In genomic region chr19:49636230-49636932, GRCh38 we compare ENCODE assay signal across 20 cellular contexts. TPM values are rescaled to one million over a fixed set of nuclear protein-coding genes. Genes with fewer than 3 reads are reported as not detected.
DNase-seq lines count a peak whose midpoint lies in the region; ATAC-seq and TF ChIP-seq lines count a peak whose summit lies in the region.
"Had no signal": no experiment of that assay in that cellular context is flagged by ENCODE, and none has a peak within 500 bp of the region (broad histone marks: within the 10 kb centered on the region; RNA-seq: fewer than 3 reads in every experiment).

No MANE protein-coding gene starts in this region.

- H3K27ac Mint-ChIP-seq in CD8-positive, alpha-beta T cell = peak overlapping the region; percentile 18
- H3K27ac Mint-ChIP-seq in endothelial cell (ENCODE audit: unreplicated experiment) = peak overlapping the region; percentile 48
- peak overlapping the region; percentile 83 for H3K27ac Mint-ChIP-seq in osteocyte (ENCODE audit: unreplicated experiment)
- H3K27ac Mint-ChIP-seq: activated CD8-positive, alpha-beta T cell treated with anti-CD3 and anti-CD28 coated beads for 36 hours; activated T-helper 1 cell treated with anti-CD3 and anti-CD28 coated beads, Interleukin-12 subunit alpha, Interleukin-12 subunit beta, Interleukin-2, Interleukin-4 antibody, amounts not matched to agents 30 ng/mL and 10 ng/mL and 1 ng/mL, durations not matched to agents 14 hours and 24 hours and 36 hours had no signal

- POLR2A ChIA-PET in CD8-positive, alpha-beta T cell (lab: Charles Lee) = no interaction called here

- TF ChIP-seq CTCF in CD8-positive, alpha-beta T cell (IDR thresholded peaks at IDR 0.05) = no peak
- TF ChIP-seq CTCF in endothelial cell (IDR thresholded peaks at IDR 0.05; ENCODE audit: unreplicated experiment) (no peak), osteocyte (IDR thresholded peaks at IDR 0.05) (no peak)

- H3K9me3 Mint-ChIP-seq in CD8-positive, alpha-beta T cell = no peaks in the 10 kb centered on the region
- no peaks in the 10 kb centered on the region for H3K9me3 Mint-ChIP-seq in endothelial cell (ENCODE audit: unreplicated experiment)
- no peaks in the 10 kb centered on the region for H3K9me3 Mint-ChIP-seq in osteocyte (ENCODE audit: unreplicated experiment)
- H3K9me3 Mint-ChIP-seq: activated CD8-positive, alpha-beta T cell treated with anti-CD3 and anti-CD28 coated beads for 36 hours; activated T-helper 1 cell treated with anti-CD3 and anti-CD28 coated beads, Interleukin-12 subunit alpha, Interleukin-12 subunit beta, Interleukin-2, Interleukin-4 antibody, amounts not matched to agents 30 ng/mL and 10 ng/mL and 1 ng/mL, durations not matched to agents 14 hours and 24 hours and 36 hours had no signal

- H3K4me1 Mint-ChIP-seq in CD8-positive, alpha-beta T cell (ENCODE audit: low read depth) = peaks cover 31% of the 10 kb centered on the region
- peaks cover 45% of the 10 kb centered on the region for H3K4me1 Mint-ChIP-seq in endothelial cell (ENCODE audit: unreplicated experiment)
- H3K4me1 Mint-ChIP-seq in osteocyte (ENCODE audit: unreplicated experiment) = peaks cover 52% of the 10 kb centered on the region

- no peaks in the 10 kb centered on the region for H3K36me3 ChIP-seq in CD8-positive, alpha-beta T cell (ENCODE audit: insufficient read depth, low read length)
- H3K36me3 ChIP-seq in NT2/D1 (ENCODE audit: insufficient read depth, insufficient read length, low read length) = peaks cover 19% of the 10 kb centered on the region

- no peak for DNase-seq in CD8-positive, alpha-beta T cell
- DNase-seq in NT2/D1 (ENCODE audit: low read depth, low spot score) = no peak
- DNase-seq in endothelial cell (ENCODE audit: low spot score) = no peak
- no peak for DNase-seq in osteocyte (ENCODE audit: extremely low spot score, unreplicated experiment)
- no peak for DNase-seq in globus pallidus (ENCODE audit: low spot score)
- no peak for DNase-seq in D341Med (ENCODE audit: low spot score)
- no peak for DNase-seq in nucleus accumbens (lab: John Stamatoyannopoulos, UW)
- DNase-seq in activated CD8-positive, alpha-beta memory T cell treated with anti-CD3 and anti-CD28 coated beads, Interleukin-2, amount 50 U/mL, for 48 hours = no peak
- DNase-seq: activated CD8-positive, alpha-beta T cell treated with anti-CD3 and anti-CD28 coated beads for 36 hours; C1 segment of cervical spinal cord; cortex of kidney; DND-41; head of caudate nucleus; MM.1S; NCI-H2081 treated with DMSO at 0.1 percent for 48 hours; NCI-H526 treated with DMSO at 0.1 percent for 48 hours; stimulated activated CD4-positive, alpha-beta T cell treated with anti-CD3 and anti-CD28 coated beads, Interleukin-2, amount 100 ng/mL, for 48 hours had no signal

- H3K9me3 ChIP-seq in CD8-positive, alpha-beta T cell (ENCODE audit: low read length) = no peaks in the 10 kb centered on the region
- no peaks in the 10 kb centered on the region for H3K9me3 ChIP-seq in NT2/D1 (ENCODE audit: insufficient read depth, low read length)

- H3K27me3 Mint-ChIP-seq in CD8-positive, alpha-beta T cell (ENCODE audit: low read depth) = no peaks in the 10 kb centered on the region
- H3K27me3 Mint-ChIP-seq in endothelial cell (ENCODE audit: unreplicated experiment) = peaks cover 39% of the 10 kb centered on the region
- H3K27me3 Mint-ChIP-seq in osteocyte (ENCODE audit: unreplicated experiment) = no peaks in the 10 kb centered on the region
- H3K27me3 Mint-ChIP-seq: activated CD8-positive, alpha-beta T cell treated with anti-CD3 and anti-CD28 coated beads for 36 hours had no signal

- H3K9ac ChIP-seq in NT2/D1 (ENCODE audit: insufficient read length, low read depth) = peak overlapping the region; percentile 21

- H3K36me3 Mint-ChIP-seq in CD8-positive, alpha-beta T cell = no peaks in the 10 kb centered on the region
- no peaks in the 10 kb centered on the region for H3K36me3 Mint-ChIP-seq in endothelial cell (ENCODE audit: low read depth, unreplicated experiment)
- peaks cover 2% of the 10 kb centered on the region for H3K36me3 Mint-ChIP-seq in osteocyte (ENCODE audit: unreplicated experiment)

- no peaks in the 10 kb centered on the region for H3K27me3 ChIP-seq in CD8-positive, alpha-beta T cell (ENCODE audit: insufficient read depth, low read length)
- no peaks in the 10 kb centered on the region for H3K27me3 ChIP-seq in NT2/D1 (ENCODE audit: insufficient read depth, insufficient read length)

- H3K4me3 ChIP-seq in CD8-positive, alpha-beta T cell (ENCODE audit: low read depth, low read length) = no peak overlapping the region
- H3K4me3 ChIP-seq in NT2/D1 (ENCODE audit: insufficient read length, low read depth) = no peak overlapping the region

- H3K4me1 ChIP-seq in CD8-positive, alpha-beta T cell (ENCODE audit: insufficient read depth, low read length) = peaks cover 29% of the 10 kb centered on the region
- peaks cover 4% of the 10 kb centered on the region for H3K4me1 ChIP-seq in NT2/D1 (ENCODE audit: insufficient read depth, insufficient read length)

- no peak for ATAC-seq in CD8-positive, alpha-beta T cell
- ATAC-seq: activated CD8-positive, alpha-beta T cell treated with anti-CD3 and anti-CD28 coated beads for 36 hours; HCT116 had no signal

- intact Hi-C loops in CD8-positive, alpha-beta T cell (cut with DNase I, micrococcal nuclease) = no loop called here

- no peak overlapping the region for H3K4me3 Mint-ChIP-seq in CD8-positive, alpha-beta T cell
- H3K4me3 Mint-ChIP-seq in endothelial cell (ENCODE audit: unreplicated experiment) (no peak overlapping the region), osteocyte (ENCODE audit: unreplicated experiment) (peak overlapping the region; percentile 32)
- H3K4me3 Mint-ChIP-seq: activated CD8-positive, alpha-beta T cell treated with anti-CD3 and anti-CD28 coated beads for 36 hours; activated T-helper 1 cell treated with anti-CD3 and anti-CD28 coated beads, Interleukin-12 subunit alpha, Interleukin-12 subunit beta, Interleukin-2, Interleukin-4 antibody, amounts not matched to agents 30 ng/mL and 10 ng/mL and 1 ng/mL, durations not matched to agents 14 hours and 24 hours and 36 hours had no signal

- CTCF ChIA-PET in CD8-positive, alpha-beta T cell (lab: Charles Lee) = no interaction called here

- no peak overlapping the region for H3K27ac ChIP-seq in CD8-positive, alpha-beta T cell (ENCODE audit: low read depth, low read length)
- H3K27ac ChIP-seq: VCaP had no signal

RNA-seq across cellular contexts. Expression of gene RRAS, which starts 3.6 kb away (rescaled TPM):
- total RNA-seq in CD8-positive, alpha-beta T cell = 1 to 10 TPM; 3.6 to 4.9 TPM
- total RNA-seq in endothelial cell (ENCODE audit: unreplicated experiment) (23.9 TPM), osteocyte (67.4 and 67.7 TPM in 2 replicates)

RNA-seq across cellular contexts. Expression of gene SCAF1, which starts 5.6 kb away (rescaled TPM):
- total RNA-seq in CD8-positive, alpha-beta T cell = 10 to 100 TPM; 30.2 to 33.3 TPM
- 90.3 TPM for total RNA-seq in endothelial cell (ENCODE audit: unreplicated experiment)
- total RNA-seq in osteocyte = 74.9 and 81.9 TPM in 2 replicates

RNA-seq across cellular contexts. Expression of gene IRF3, which starts 29.3 kb away (rescaled TPM):
- 10 to 100 TPM; 92.0 to 99.5 TPM for total RNA-seq in CD8-positive, alpha-beta T cell
- total RNA-seq in endothelial cell (ENCODE audit: unreplicated experiment) (76.1 TPM), osteocyte (80.9 and 88.9 TPM in 2 replicates)

RNA-seq across cellular contexts. Expression of gene BCL2L12, which starts 29.4 kb away (rescaled TPM):
- total RNA-seq in CD8-positive, alpha-beta T cell = 10 to 100 TPM; 13.1 to 14.7 TPM
- total RNA-seq in endothelial cell (ENCODE audit: unreplicated experiment) (50.1 TPM), osteocyte (23.6 and 29.3 TPM in 2 replicates)

RNA-seq across cellular contexts. Expression of gene PRMT1, which starts 40.7 kb away (rescaled TPM):
- 10 to 100 TPM; 37.7 to 42.6 TPM for total RNA-seq in CD8-positive, alpha-beta T cell
- total RNA-seq in endothelial cell (ENCODE audit: unreplicated experiment) = 175 TPM
- 121 and 126 TPM in 2 replicates for total RNA-seq in osteocyte

Comparison
In these comparisons a context has a peak if more than half of its experiments do, and no peak if none do; other contexts are left out.
1. H3K27ac Mint-ChIP-seq: peak in every context shown above with its lines; median percentile 83 in osteocyte; 48 in endothelial cell; 18 in CD8-positive, alpha-beta T cell.